ENCODE assay signal across 17 cellular contexts in the genomic region with DNA sequence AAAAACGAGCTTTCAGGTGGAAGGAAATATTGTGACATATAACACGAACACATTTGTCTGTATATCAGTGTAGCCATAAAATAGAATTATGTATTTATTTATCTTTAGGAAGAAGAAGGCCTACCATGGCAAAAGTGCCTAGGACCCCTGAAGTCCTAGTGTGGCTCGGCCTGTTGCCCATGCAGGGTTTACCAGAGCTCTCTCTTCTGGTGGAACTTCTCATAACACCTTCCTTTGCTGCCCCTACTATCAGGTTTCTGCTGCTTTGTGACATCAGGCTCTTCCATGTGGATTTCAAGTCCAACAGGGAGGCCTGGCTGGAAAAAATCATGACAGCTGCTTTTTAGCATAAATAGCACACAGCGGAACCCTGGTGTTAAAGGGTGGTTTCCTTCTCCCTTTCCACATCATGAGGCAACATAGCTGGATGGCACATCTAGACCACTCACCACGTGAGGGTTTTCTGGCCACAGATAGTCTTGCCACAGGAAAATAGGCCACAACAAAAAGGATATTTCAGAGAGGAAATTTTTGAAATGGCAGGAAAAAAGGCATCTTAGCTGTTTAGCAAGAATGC. TPM values are rescaled to one million over a fixed set of nuclear protein-coding genes. Genes with fewer than 3 reads are reported as not detected.
DNase-seq lines count a peak whose midpoint lies in the region; ATAC-seq and TF ChIP-seq lines count a peak whose summit lies in the region.
"Had no signal": no experiment of that assay in that cellular context is flagged by ENCODE, and none has a peak within 500 bp of the region (broad histone marks: within the 10 kb centered on the region; RNA-seq: fewer than 3 reads in every experiment).

No MANE protein-coding gene starts in this region.

- no peak for TF ChIP-seq POLR2A in GM18505 (IDR thresholded peaks at IDR 0.05; ENCODE audit: borderline replicate concordance, extremely low read depth, insufficient read depth, insufficient read length)

- H3K27me3 ChIP-seq in BLaER1 treated with 17β-estradiol and CSF1 and Interleukin-3, amounts not matched to agents 10 nM and 100 nM: no peaks in the 10 kb centered on the region
- H3K27me3 ChIP-seq in GM23338 (ENCODE audit: insufficient read depth) (no peaks in the 10 kb centered on the region), neuron (ENCODE audit: insufficient read depth, low read length) (no peaks in the 10 kb centered on the region)
- H3K27me3 ChIP-seq: colonic mucosa, suprapubic skin had no signal

- no peak overlapping the region for H3K4me3 Mint-ChIP-seq in GM23338
- no peak overlapping the region for H3K4me3 Mint-ChIP-seq in endothelial cell (ENCODE audit: unreplicated experiment)
- no peak overlapping the region for H3K4me3 Mint-ChIP-seq in type B pancreatic cell
- H3K4me3 Mint-ChIP-seq: activated naive CD4-positive, alpha-beta T cell treated with anti-CD3 and anti-CD28 coated beads for 36 hours had no signal

- no peak for DNase-seq in GM23338 (ENCODE audit: low spot score)
- DNase-seq in endothelial cell (ENCODE audit: low spot score): no peak
- no peak for DNase-seq in stimulated activated naive CD8-positive, alpha-beta T cell treated with anti-CD3 and anti-CD28 coated beads, Interleukin-15, Interleukin-2, amounts not matched to agents 100 U/mL and 50 U/mL, for 24 hours
- no peak for DNase-seq in type B pancreatic cell (ENCODE audit: extremely low spot score, unreplicated experiment)
- DNase-seq: activated naive CD4-positive, alpha-beta T cell treated with anti-CD3 and anti-CD28 coated beads for 36 hours; Caco-2; colonic mucosa; foreskin melanocyte; NCI-H1105; NCI-H748 treated with DMSO at 0.1 percent for 48 hours; stimulated activated CD4-positive, alpha-beta T cell treated with anti-CD3 and anti-CD28 coated beads, Interleukin-2, amount 100 ng/mL, for 48 hours had no signal

- H3K79me2 ChIP-seq in GM23338 (replicated peaks; ENCODE audit: insufficient read depth): no peaks in the 10 kb centered on the region

- H2AFZ ChIP-seq in GM23338 (peak overlapping the region; percentile 60; the same call in 1 of the 2 replicates), neuron (ENCODE audit: low read depth, low read length) (peak overlapping the region; percentile 92)

- H3K27me3 Mint-ChIP-seq in GM23338 (ENCODE audit: insufficient read depth, low read depth, poor library complexity) (peaks cover 3% of the 10 kb centered on the region), endothelial cell (ENCODE audit: unreplicated experiment) (peaks cover 4% of the 10 kb centered on the region), type B pancreatic cell (peaks cover 9% of the 10 kb centered on the region)

- peak overlapping the region in 4 of 11 experiments; percentile 1 to 34 (median 18); a peak in 4 of 22 replicates for H3K9ac ChIP-seq in BLaER1 treated with 17β-estradiol and CSF1 and Interleukin-3, amounts not matched to agents 10 nM and 100 nM

- H3K4me1 ChIP-seq in BLaER1 treated with 17β-estradiol and CSF1 and Interleukin-3, amounts not matched to agents 10 nM and 100 nM: peaks cover 18 to 57% (median 27%) of the 10 kb centered on the region in 10 experiments
- H3K4me1 ChIP-seq in GM23338 (ENCODE audit: insufficient read depth) (peaks cover 7% of the 10 kb centered on the region), neuron (ENCODE audit: insufficient read depth, low read length) (peaks cover 18% of the 10 kb centered on the region)
- H3K4me1 ChIP-seq: colonic mucosa, suprapubic skin had no signal

- no peaks in the 10 kb centered on the region for H3K36me3 ChIP-seq in BLaER1 treated with 17β-estradiol and CSF1 and Interleukin-3, amounts not matched to agents 10 nM and 100 nM
- H3K36me3 ChIP-seq in GM23338 (ENCODE audit: insufficient read depth) (no peaks in the 10 kb centered on the region), neuron (ENCODE audit: insufficient read depth, low read length) (no peaks in the 10 kb centered on the region)
- H3K36me3 ChIP-seq: colonic mucosa, suprapubic skin had no signal

- H3K9me2 ChIP-seq in GM23338 (ENCODE audit: insufficient read depth): peaks cover 5% of the 10 kb centered on the region; the same call in 1 of the 2 replicates

- peak overlapping the region in 6 of 11 experiments; percentile 31 to 73 (median 58); a peak in 9 of 22 replicates for H3K27ac ChIP-seq in BLaER1 treated with 17β-estradiol and CSF1 and Interleukin-3, amounts not matched to agents 10 nM and 100 nM
- no peak overlapping the region for H3K27ac ChIP-seq in GM23338 (ENCODE audit: low read depth)
- H3K27ac ChIP-seq: colonic mucosa, epithelial cell of prostate, suprapubic skin had no signal

- H3K4me2 ChIP-seq in BLaER1 treated with 17β-estradiol and CSF1 and Interleukin-3, amounts not matched to agents 10 nM and 100 nM: peak overlapping the region; percentile 4 to 81 (median 59); a peak in 19 of 22 replicates
- H3K4me2 ChIP-seq in GM23338: no peak overlapping the region

- H3K9me3 ChIP-seq in BLaER1 treated with 17β-estradiol and CSF1 and Interleukin-3, amounts not matched to agents 10 nM and 100 nM (replicated peaks in 1 of 11): no peaks in the 10 kb centered on the region
- H3K9me3 ChIP-seq in neuron (ENCODE audit: low read length): no peaks in the 10 kb centered on the region
- H3K9me3 ChIP-seq: Caco-2, colonic mucosa, suprapubic skin had no signal

- H3F3A ChIP-seq in GM23338 (replicated peaks; ENCODE audit: low read depth): no peaks in the 10 kb centered on the region

- ATAC-seq in GM23338: no peak; the same call in 2 of the 3 replicates
- ATAC-seq in stimulated activated naive CD8-positive, alpha-beta T cell treated with anti-CD3 and anti-CD28 coated beads, Interleukin-15, Interleukin-2, amounts not matched to agents 100 U/mL and 50 U/mL, for 24 hours: no peak
- ATAC-seq in GM18505 (IDR thresholded peaks at IDR 0.05; ENCODE audit: unreplicated experiment): no peak
- ATAC-seq: K562 had no signal

- no peak overlapping the region for H3K4me3 ChIP-seq in BLaER1 treated with 17β-estradiol and CSF1 and Interleukin-3, amounts not matched to agents 10 nM and 100 nM
- H3K4me3 ChIP-seq in GM23338 (no peak overlapping the region), neuron (ENCODE audit: low read length) (no peak overlapping the region)
- H3K4me3 ChIP-seq: colonic mucosa, K562, suprapubic skin had no signal

- H3K4me1 Mint-ChIP-seq in GM23338 (peaks cover 10% of the 10 kb centered on the region), endothelial cell (ENCODE audit: unreplicated experiment) (peaks cover 61% of the 10 kb centered on the region), type B pancreatic cell (ENCODE audit: unreplicated experiment) (peaks cover 4% of the 10 kb centered on the region)

- TF ChIP-seq CTCF in GM23338 (conservative IDR thresholded peaks at IDR 0.05; ENCODE audit: low read depth in 2 of 2): peak in 1 of 2 experiments; percentile 19; a peak in 1 of 4 replicates
- no peak for TF ChIP-seq CTCF in endothelial cell (IDR thresholded peaks at IDR 0.05; ENCODE audit: unreplicated experiment)
- no peak for TF ChIP-seq CTCF in type B pancreatic cell (conservative IDR thresholded peaks at IDR 0.05)

- H3K27ac Mint-ChIP-seq in GM23338 (no peak overlapping the region), endothelial cell (ENCODE audit: unreplicated experiment) (peak overlapping the region; percentile 99), type B pancreatic cell (no peak overlapping the region)
- H3K27ac Mint-ChIP-seq: activated naive CD4-positive, alpha-beta T cell treated with anti-CD3 and anti-CD28 coated beads for 36 hours had no signal

- H3K9me3 Mint-ChIP-seq in GM23338: no peaks in the 10 kb centered on the region
- no peaks in the 10 kb centered on the region for H3K9me3 Mint-ChIP-seq in endothelial cell (ENCODE audit: unreplicated experiment)
- H3K9me3 Mint-ChIP-seq in type B pancreatic cell: no peaks in the 10 kb centered on the region
- H3K9me3 Mint-ChIP-seq: activated naive CD4-positive, alpha-beta T cell treated with anti-CD3 and anti-CD28 coated beads for 36 hours had no signal

- H4K20me1 ChIP-seq in BLaER1 treated with 17β-estradiol and CSF1 and Interleukin-3, amounts not matched to agents 10 nM and 100 nM: no peaks in the 10 kb centered on the region
- H4K20me1 ChIP-seq in GM23338 (replicated peaks; ENCODE audit: insufficient read depth): no peaks in the 10 kb centered on the region

- H3K36me3 Mint-ChIP-seq in GM23338 (ENCODE audit: low read depth): no peaks in the 10 kb centered on the region
- no peaks in the 10 kb centered on the region for H3K36me3 Mint-ChIP-seq in endothelial cell (ENCODE audit: low read depth, unreplicated experiment)
- H3K36me3 Mint-ChIP-seq in type B pancreatic cell: no peaks in the 10 kb centered on the region

TF ChIP-seq in GM23338, 12 proteins besides CTCF, POLR2A, EP300 and RAD21 (continues in another document):
- TF ChIP-seq CREB1 (CRISPR knock-in tag; IDR thresholded peaks at IDR 0.05; ENCODE audit: low read depth) (no peak), ZNF331 (CRISPR knock-in tag; IDR thresholded peaks at IDR 0.05; ENCODE audit: low read depth) (no peak), STAT1 (IDR thresholded peaks at IDR 0.05; ENCODE audit: unreplicated experiment) (no peak), EZH2phosphoT487 (IDR thresholded peaks at IDR 0.05; ENCODE audit: unreplicated experiment) (no peak), JUNB (IDR thresholded peaks at IDR 0.05; ENCODE audit: unreplicated experiment) (no peak), EZH2 (IDR thresholded peaks at IDR 0.05; ENCODE audit: low read depth, unreplicated experiment) (no peak), NANOG (IDR thresholded peaks at IDR 0.05; ENCODE audit: borderline replicate concordance) (no peak), ETS1 (IDR thresholded peaks at IDR 0.05) (no peak), POLR2AphosphoS5 (IDR thresholded peaks at IDR 0.05; ENCODE audit: low read depth) (no peak)

RNA-seq across cellular contexts. Expression of gene ADO, which starts 44.8 kb away (rescaled TPM):
- 47.8 and 48.3 TPM in 2 replicates for total RNA-seq in GM23338 (2014; rRNA removed; shearing (Covaris generic))
- polyA plus RNA-seq in GM23338 (2016; fragmentation: Nextera tagmentation; extraction: Ambion mirVana): 12.6 TPM in 2 replicates
- 25.7 TPM for total RNA-seq in endothelial cell (ENCODE audit: unreplicated experiment)
- 15.7 and 27.5 TPM in 2 replicates for total RNA-seq in type B pancreatic cell (ENCODE audit: low replicate concordance)

RNA-seq across cellular contexts. Expression of gene EGR2, which starts 56.5 kb away (rescaled TPM):
- 2.1 and 2.3 TPM in 2 replicates for total RNA-seq in GM23338 (2014; rRNA removed; shearing (Covaris generic))
- 3.5 and 3.7 TPM in 2 replicates for polyA plus RNA-seq in GM23338 (2016; fragmentation: Nextera tagmentation; extraction: Ambion mirVana)
- 1.2 TPM for total RNA-seq in endothelial cell (ENCODE audit: unreplicated experiment)
- 17.6 and 26.7 TPM in 2 replicates for total RNA-seq in type B pancreatic cell (ENCODE audit: low replicate concordance)
